ENCODE assay signal across 30 cellular contexts in the genomic region with DNA sequence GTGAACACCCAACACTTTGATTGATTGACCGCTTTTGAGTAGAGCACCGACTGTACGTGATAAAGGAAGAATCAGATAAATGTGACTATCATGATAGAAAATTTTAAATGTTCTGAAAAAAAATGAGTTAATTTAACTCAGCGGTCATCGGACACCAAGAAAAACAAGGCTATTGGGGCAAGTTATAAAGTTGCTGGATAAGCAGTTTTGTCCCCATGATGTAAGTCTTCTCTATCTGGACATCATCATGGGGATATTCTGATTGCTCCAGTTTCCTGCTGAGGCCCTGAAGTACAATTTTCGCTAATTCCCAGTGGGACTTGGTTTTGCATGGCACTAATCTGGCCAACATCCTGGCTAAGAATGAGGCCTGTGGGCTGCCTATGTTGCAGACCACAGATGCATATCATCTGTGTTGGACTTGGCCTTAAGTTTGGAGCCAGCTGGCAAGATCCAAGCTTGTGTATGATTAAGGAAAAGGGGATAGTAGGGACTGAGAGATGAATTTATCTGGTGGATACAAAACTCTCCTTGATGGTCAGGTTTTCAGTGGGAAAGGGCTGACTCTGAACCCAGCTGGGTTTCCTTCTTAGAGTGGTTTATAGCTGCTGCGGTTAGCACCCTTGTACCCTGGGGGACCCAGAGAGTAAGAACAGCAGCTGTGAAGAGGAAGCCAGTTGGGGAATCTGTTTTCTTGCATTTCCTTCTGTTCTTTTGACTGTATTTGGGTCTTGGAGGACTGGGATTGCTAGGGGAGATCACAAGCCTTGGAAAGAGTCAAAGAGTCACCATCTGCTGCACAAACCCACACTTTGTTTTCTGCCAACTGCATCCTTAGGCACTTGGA.
"Had no signal": no experiment of that assay in that cellular context is flagged by ENCODE, and none has a peak within 500 bp of the region (broad histone marks: within the 10 kb centered on the region; RNA-seq: fewer than 3 reads in every experiment).

No MANE protein-coding gene starts in this region.

- H3K9me3 ChIP-seq: esophagus squamous epithelium, left lung, lower lobe of right lung, right atrium auricular region, stomach, thyroid gland, upper lobe of right lung had no signal

- H3K27me3 ChIP-seq: right atrium auricular region, thyroid gland had no signal

- H2AFZ ChIP-seq: neural progenitor cell had no signal

- H3K4me2 ChIP-seq: neural progenitor cell had no signal

- H3K36me3 ChIP-seq: breast epithelium, esophagus squamous epithelium, left lung, lower lobe of right lung, neural progenitor cell, right atrium auricular region, stomach, thyroid gland, upper lobe of right lung had no signal

- DNase-seq: activated CD4-positive, alpha-beta memory T cell treated with anti-CD3 and anti-CD28 coated beads, Interleukin-2, amount 10 ng/mL, durations not matched to agents 7 days and 5 days; activated CD4-positive, alpha-beta T cell treated with anti-CD3 and anti-CD28 coated beads, Interleukin-2, amount 10 ng/mL, durations not matched to agents 24 days and 14 days; activated CD4-positive, CD25-positive, alpha-beta regulatory T cell treated with anti-CD3 and anti-CD28 coated beads, Interleukin-2, amount 50 U/mL, for 72 hours; activated CD8-positive, alpha-beta memory T cell treated with anti-CD3 and anti-CD28 coated beads, Interleukin-2, amount 50 U/mL, for 48 hours; activated gamma-delta T cell; activated naive CD4-positive, alpha-beta T cell treated with anti-CD3 and anti-CD28 coated beads, Interleukin-2, amount 50 U/mL, for 16 hours; activated naive CD8-positive, alpha-beta T cell treated with anti-CD3 and anti-CD28 coated beads, Interleukin-2, amount 50 U/mL, for 24 hours; activated T-cell treated with anti-CD3 and anti-CD28 coated beads, Interleukin-2, amount 50 U/mL, for 24 hours; effector CD8-positive, alpha-beta T cell; esophagus squamous epithelium; left lung; lower lobe of right lung; mesenchymal stem cell; naive thymus-derived CD8-positive, alpha-beta T cell; occipital lobe; stimulated activated CD4-positive, alpha-beta T cell treated with anti-CD3 and anti-CD28 coated beads, Interleukin-15, amount 100 ng/mL, for 24 hours; stimulated activated CD4-positive, alpha-beta T cell treated with anti-CD3 and anti-CD28 coated beads, Interleukin-2, amount 100 ng/mL, for 24 hours; stimulated activated naive B cell treated with anti-CD40 and anti-IgM and Interleukin-4, amounts not matched to agents 10 μg/mL and 1 μg/mL and 100 μg/mL, for 72 hours; stomach; T-helper 2 cell; thyroid gland; upper lobe of right lung had no signal

- H3K4me3 ChIP-seq: breast epithelium, esophagus squamous epithelium, left lung, lower lobe of right lung, neural progenitor cell, right atrium auricular region, stomach, thyroid gland, upper lobe of right lung had no signal

- H3K4me1 ChIP-seq: breast epithelium, esophagus squamous epithelium, left lung, lower lobe of right lung, neural progenitor cell, right atrium auricular region, stomach, thyroid gland, upper lobe of right lung had no signal

- ATAC-seq: activated naive CD8-positive, alpha-beta T cell treated with anti-CD3 and anti-CD28 coated beads, Interleukin-2, amount 50 U/mL, for 24 hours; left lung; lower lobe of right lung; naive thymus-derived CD8-positive, alpha-beta T cell; stimulated activated naive B cell treated with anti-CD40 and anti-IgM and Interleukin-4, amounts not matched to agents 10 μg/mL and 1 μg/mL and 100 μg/mL, for 72 hours; upper lobe of right lung had no signal

- H3K9ac ChIP-seq: neural progenitor cell had no signal

- FAIRE-seq: colon, endometrium, frontal cortex, islet of Langerhans had no signal

- H3K27ac ChIP-seq: breast epithelium, epithelial cell of prostate, esophagus squamous epithelium, left lung, lower lobe of right lung, neural progenitor cell, right atrium auricular region, stomach, thyroid gland, upper lobe of right lung had no signal
